ENCODE assay signal across 12 cellular contexts in genomic region chr17:63511331-63511730, GRCh38. TPM values are rescaled to one million over a fixed set of nuclear protein-coding genes. Genes with fewer than 3 reads are reported as not detected.
"Had no signal": no experiment of that assay in that cellular context is flagged by ENCODE, and none has a peak within 500 bp of the region (broad histone marks: within the 10 kb centered on the region; RNA-seq: fewer than 3 reads in every experiment).

No MANE protein-coding gene starts in this region.

- H3K4me1 ChIP-seq: HAP-1 had no signal

- H3K4me2 ChIP-seq: GM23338 had no signal

- H3K27ac ChIP-seq: GM23248 had no signal

- H3K9me3 ChIP-seq: HAP-1 had no signal

- H3K36me3 ChIP-seq: HAP-1 had no signal

- H3K4me3 ChIP-seq: GM23248, GM23338, HAP-1 had no signal

- FAIRE-seq: H1, H54 had no signal

- ATAC-seq: GM23338, HCT116 had no signal

- H3K9ac ChIP-seq: GM23248 had no signal

- DNase-seq: GM23248, GOT3, H7, H9, HCEC 1CT, HFFc6 had no signal

- H2AFZ ChIP-seq: GM23248, GM23338 had no signal

RNA-seq across cellular contexts. Expression of gene KCNH6, which starts 11.8 kb away (rescaled TPM):
- total RNA-seq: GM23248, H4, HFFc6 had no signal
- polyA plus RNA-seq: GM23248 had no signal

RNA-seq across cellular contexts. Expression of gene ACE, which starts 34.5 kb away (rescaled TPM):
- total RNA-seq: H4 had no signal
